ENCODE assay signal across 25 cellular contexts in the genomic region with DNA sequence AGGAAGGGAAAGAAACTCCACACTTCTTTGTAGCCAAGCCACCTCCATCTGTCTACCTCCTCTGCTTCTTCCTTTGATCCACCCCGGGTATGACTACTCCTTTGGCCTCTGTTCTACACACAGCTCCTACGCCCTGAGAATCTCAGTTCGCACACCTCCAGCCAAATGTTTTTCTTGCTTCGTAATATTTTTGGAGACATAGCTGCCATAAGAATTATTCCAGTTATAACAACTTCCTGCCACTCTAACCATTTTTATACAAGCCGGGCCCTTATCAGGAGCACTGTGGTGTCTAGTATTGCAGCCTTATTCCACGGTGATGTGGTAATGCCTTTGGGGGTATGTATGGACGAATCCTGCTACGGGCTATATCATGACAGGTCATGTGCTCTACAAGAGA.
"Had no signal": no experiment of that assay in that cellular context is flagged by ENCODE, and none has a peak within 500 bp of the region (broad histone marks: within the 10 kb centered on the region; RNA-seq: fewer than 3 reads in every experiment).

No MANE protein-coding gene starts in this region.

- H3K27ac Mint-ChIP-seq: activated CD4-positive, alpha-beta T cell treated with anti-CD3 and anti-CD28 coated beads, Interleukin-2, amount 10 ng/mL, durations not matched to agents 7 days and 5 days; activated CD8-positive, alpha-beta memory T cell treated with anti-CD3 and anti-CD28 coated beads, Interleukin-2, amount 10 ng/mL, durations not matched to agents 7 days and 5 days; activated CD8-positive, alpha-beta T cell treated with anti-CD3 and anti-CD28 coated beads for 36 hours; activated naive CD8-positive, alpha-beta T cell treated with anti-CD3 and anti-CD28 coated beads for 36 hours; naive B cell; T-cell; T-helper 2 cell treated with Interferon-gamma antibody and Interleukin-4, amounts not matched to agents 5 μg/mL and 100 μg/mL, for 36 hours had no signal

- H3K4me1 ChIP-seq: body of pancreas, colonic mucosa, pancreas, psoas muscle had no signal

- ATAC-seq: activated CD8-positive, alpha-beta memory T cell treated with anti-CD3 and anti-CD28 coated beads, Interleukin-2, amount 10 ng/mL, durations not matched to agents 7 days and 5 days; activated CD8-positive, alpha-beta T cell treated with anti-CD3 and anti-CD28 coated beads for 36 hours; body of pancreas; left colon; lower lobe of right lung; pancreas; psoas muscle; T-cell had no signal

- H3K27me3 Mint-ChIP-seq: activated CD4-positive, alpha-beta T cell treated with anti-CD3 and anti-CD28 coated beads, Interleukin-2, amount 10 ng/mL, durations not matched to agents 7 days and 5 days; activated CD8-positive, alpha-beta memory T cell treated with anti-CD3 and anti-CD28 coated beads, Interleukin-2, amount 10 ng/mL, durations not matched to agents 7 days and 5 days; naive B cell had no signal

- H3K36me3 Mint-ChIP-seq: activated naive CD8-positive, alpha-beta T cell treated with anti-CD3 and anti-CD28 coated beads for 36 hours; T-cell had no signal

- DNase-seq: activated CD4-positive, alpha-beta T cell treated with anti-CD3 and anti-CD28 coated beads, Interleukin-2, amount 10 ng/mL, durations not matched to agents 7 days and 5 days; activated CD4-positive, CD25-positive, alpha-beta regulatory T cell treated with anti-CD3 and anti-CD28 coated beads, Interleukin-2, amount 50 U/mL, for 72 hours; activated CD8-positive, alpha-beta memory T cell treated with anti-CD3 and anti-CD28 coated beads, Interleukin-2, amount 10 ng/mL, durations not matched to agents 7 days and 5 days; activated CD8-positive, alpha-beta T cell treated with anti-CD3 and anti-CD28 coated beads for 36 hours; activated naive CD8-positive, alpha-beta T cell treated with anti-CD3 and anti-CD28 coated beads for 36 hours; activated T-cell treated with anti-CD3 and anti-CD28 coated beads for 4 hours; body of pancreas; central memory CD4-positive, alpha-beta T cell; colonic mucosa; esophagus squamous epithelium; foreskin fibroblast; heart right ventricle; left colon; lower lobe of right lung; mesendoderm; naive B cell; pancreas; psoas muscle; stimulated activated CD4-positive, alpha-beta T cell treated with anti-CD3 and anti-CD28 coated beads, Interleukin-4, amount 100 ng/mL, for 24 hours; stimulated activated naive CD4-positive, alpha-beta T cell treated with Interleukin-2 at 50 U/mL for 16 hours; T-cell; thyroid gland; WERI-Rb-1 had no signal

- H3K27me3 ChIP-seq: body of pancreas, colonic mucosa, esophagus squamous epithelium, heart right ventricle, pancreas, right atrium auricular region, thyroid gland had no signal

- H3K27ac ChIP-seq: body of pancreas, colonic mucosa, esophagus squamous epithelium, lower lobe of right lung, pancreas, psoas muscle, right atrium auricular region, WERI-Rb-1 had no signal

- H3K36me3 ChIP-seq: colonic mucosa, thyroid gland, WERI-Rb-1 had no signal

- H3K4me3 Mint-ChIP-seq: activated CD4-positive, alpha-beta T cell treated with anti-CD3 and anti-CD28 coated beads, Interleukin-2, amount 10 ng/mL, durations not matched to agents 7 days and 5 days; activated CD8-positive, alpha-beta memory T cell treated with anti-CD3 and anti-CD28 coated beads, Interleukin-2, amount 10 ng/mL, durations not matched to agents 7 days and 5 days; activated CD8-positive, alpha-beta T cell treated with anti-CD3 and anti-CD28 coated beads for 36 hours; activated naive CD8-positive, alpha-beta T cell treated with anti-CD3 and anti-CD28 coated beads for 36 hours; naive B cell; T-cell; T-helper 2 cell treated with Interferon-gamma antibody and Interleukin-4, amounts not matched to agents 5 μg/mL and 100 μg/mL, for 36 hours had no signal

- H3K4me1 Mint-ChIP-seq: activated CD4-positive, alpha-beta T cell treated with anti-CD3 and anti-CD28 coated beads, Interleukin-2, amount 10 ng/mL, durations not matched to agents 7 days and 5 days; activated CD8-positive, alpha-beta memory T cell treated with anti-CD3 and anti-CD28 coated beads, Interleukin-2, amount 10 ng/mL, durations not matched to agents 7 days and 5 days; activated naive CD8-positive, alpha-beta T cell treated with anti-CD3 and anti-CD28 coated beads for 36 hours; naive B cell; T-cell had no signal

- H3K9me3 ChIP-seq: colonic mucosa, pancreas, psoas muscle, thyroid gland had no signal

- H3K4me3 ChIP-seq: body of pancreas, colonic mucosa, esophagus squamous epithelium, heart right ventricle, lower lobe of right lung, pancreas, psoas muscle, right atrium auricular region, thyroid gland had no signal
